7 cellular contexts compared by ENCODE assay signal in genomic region chr5:102866315-102866693, GRCh38.
A peak's percentile ranks its signal among the peaks of the same experiment; 100 is the strongest.
DNase-seq lines count a peak whose midpoint lies in the region; ATAC-seq, FAIRE-seq and TF ChIP-seq lines count a peak whose summit lies in the region.

No MANE protein-coding gene starts in this region.

- ATAC-seq in GM21723 (IDR thresholded peaks at IDR 0.05; ENCODE audit: unreplicated experiment) (peak; percentile 18), GM18868 (IDR thresholded peaks at IDR 0.05; ENCODE audit: unreplicated experiment) (no peak)

- H3F3A ChIP-seq in neural cell (ENCODE audit: insufficient read depth, low read length, poor library complexity, severe bottlenecking) = no peaks in the 10 kb centered on the region

- H3K27ac ChIP-seq in endothelial cell of umbilical vein (ENCODE audit: insufficient read depth, low read depth, low read length) (peak overlapping the region; percentile 72), neural cell (ENCODE audit: low read length) (no peak overlapping the region)

- H4K20me1 ChIP-seq in endothelial cell of umbilical vein (replicated peaks; ENCODE audit: control insufficient read depth, extremely low read depth, insufficient read depth, low read length) (no peaks in the 10 kb centered on the region), neural cell (ENCODE audit: insufficient read depth) (no peaks in the 10 kb centered on the region)

- TF ChIP-seq RAD21 in neural cell (conservative IDR thresholded peaks at IDR 0.05) = no peak

- POLR2A ChIA-PET in endothelial cell of umbilical vein (lab: Charles Lee) = interaction anchor here (1.1 kb wide), 1 partner anchor 15 kb away, joined by 5 read pairs; no protein-coding TSS in a partner anchor

- H3K79me2 ChIP-seq in endothelial cell of umbilical vein (ENCODE audit: control insufficient read depth, insufficient read depth, low read length) (no peaks in the 10 kb centered on the region), neural cell (replicated peaks; ENCODE audit: insufficient read depth, low read length) (peaks cover 21% of the 10 kb centered on the region)

- H3K9me3 ChIP-seq in endothelial cell of umbilical vein (replicated peaks; ENCODE audit: control insufficient read depth, insufficient read depth, low read length) (no peaks in the 10 kb centered on the region), neural cell (ENCODE audit: low read length) (no peaks in the 10 kb centered on the region)

- no peak for TF ChIP-seq EP300 in neural cell (conservative IDR thresholded peaks at IDR 0.05; ENCODE audit: poor library complexity, severe bottlenecking)

- H3K36me3 ChIP-seq in endothelial cell of umbilical vein (ENCODE audit: control insufficient read depth in 2 of 2, extremely low read depth in 1 of 2, insufficient read depth in 2 of 2, low read length in 2 of 2) = no peaks in the 10 kb centered on the region
- H3K36me3 ChIP-seq in neural cell (ENCODE audit: insufficient read depth, low read length) = no peaks in the 10 kb centered on the region

- no peaks in the 10 kb centered on the region for H3K9me2 ChIP-seq in neural cell (ENCODE audit: insufficient read depth, low read length)

- H3K9ac ChIP-seq in endothelial cell of umbilical vein (replicated peaks; ENCODE audit: extremely low read depth, insufficient read depth, low read length) = peak overlapping the region; percentile 94
- H3K9ac ChIP-seq in neural cell (ENCODE audit: low read length) = peak overlapping the region; percentile 69

- no peaks in the 10 kb centered on the region for H3K9me1 ChIP-seq in endothelial cell of umbilical vein (replicated peaks; ENCODE audit: control insufficient read depth, extremely low read depth, insufficient read depth, low read length)

- no peaks in the 10 kb centered on the region for H3K27me3 ChIP-seq in endothelial cell of umbilical vein (ENCODE audit: control insufficient read depth in 2 of 2, insufficient read depth in 2 of 2, low read length in 2 of 2)
- no peaks in the 10 kb centered on the region for H3K27me3 ChIP-seq in neural cell (ENCODE audit: insufficient read depth, low read depth, low read length)

- no TSS peak for BruUV-seq in endothelial cell of umbilical vein (replicated peaks; lab: Mats Ljungman, UMichigan)

- H3K4me3 ChIP-seq in endothelial cell of umbilical vein (replicated peaks in 1 of 3; ENCODE audit: insufficient read depth in 1 of 3, low read depth in 1 of 3, low read length in 3 of 3) (peak overlapping the region; percentile 55 to 88 (median 60)), neural cell (ENCODE audit: low read length) (peak overlapping the region; percentile 73)

- H3K4me2 ChIP-seq in endothelial cell of umbilical vein (ENCODE audit: insufficient read depth, low read length) (peak overlapping the region; percentile 99), neural cell (ENCODE audit: low read length) (peak overlapping the region; percentile 26)

- CTCF ChIA-PET in endothelial cell of umbilical vein (lab: Charles Lee) = interaction anchor here (0.9 to 3.4 kb wide), 12 partner anchors 9 to 358 kb away, joined by 3 to 19 read pairs (median 5); no protein-coding TSS in a partner anchor

- TF ChIP-seq POLR2A in endothelial cell of umbilical vein (IDR thresholded peaks at IDR 0.05; ENCODE audit: low read depth, low read length) = no peak

- DNase-seq in OCI-M1 (lab: John Stamatoyannopoulos, UW) (peak; percentile 60), endothelial cell of umbilical vein (ENCODE audit: low read depth, low spot score) (peak; percentile 69), SW480 (ENCODE audit: low spot score) (no peak)
- no peak for DNase-seq in activated effector memory CD4-positive, alpha-beta T cell treated with Interleukin-2 at 50 U/mL for 16 hours

- no peak for TF ChIP-seq CTCF in endothelial cell of umbilical vein (IDR thresholded peaks at IDR 0.05; ENCODE audit: extremely low read depth in 1 of 2, insufficient read depth in 1 of 2, low read depth in 1 of 2, low read length in 2 of 2)
- no peak for TF ChIP-seq CTCF in neural cell (IDR thresholded peaks at IDR 0.05; ENCODE audit: poor library complexity, severe bottlenecking)

- peak overlapping the region; percentile 81 for H2AFZ ChIP-seq in endothelial cell of umbilical vein (ENCODE audit: low read depth, low read length)
- H2AFZ ChIP-seq in neural cell (ENCODE audit: low read depth, low read length) = no peak overlapping the region

- intact Hi-C loops in endothelial cell of umbilical vein (cut with micrococcal nuclease) = loop anchor here (2.0 to 5.0 kb wide), 3 partner anchors 176 to 256 kb away; partner anchors contain the start of genes GIN1 and PPIP5K2

- FAIRE-seq in endothelial cell of umbilical vein (lab: Jason Lieb, UNC) = peak; percentile 53

- dilution Hi-C loops in endothelial cell of umbilical vein (cut with MboI; ENCODE audit: extremely low pct_ligation_motif_present, low sequenced_read_pairs) = no loop called here

- peaks cover 34% of the 10 kb centered on the region for H3K4me1 ChIP-seq in endothelial cell of umbilical vein (ENCODE audit: control insufficient read depth, extremely low read depth, insufficient read depth, low read length)

TF ChIP-seq in endothelial cell of umbilical vein, 7 proteins besides CTCF, POLR2A, EP300 and RAD21:
- TF ChIP-seq EZH2 (IDR thresholded peaks at IDR 0.05; ENCODE audit: borderline replicate concordance, low read depth, low read length, severe bottlenecking) (no peak), MAX (IDR thresholded peaks at IDR 0.05; ENCODE audit: insufficient read depth, insufficient read length) (no peak)

TF ChIP-seq in neural cell, 6 proteins besides CTCF, POLR2A, EP300 and RAD21:
- TF ChIP-seq SMC3 (conservative IDR thresholded peaks at IDR 0.05; ENCODE audit: poor library complexity) = no peak
- TF ChIP-seq EZH2 (IDR thresholded peaks at IDR 0.05; ENCODE audit: borderline replicate concordance, insufficient read depth, low read length, poor library complexity, severe bottlenecking) = no peak
- no peak for TF ChIP-seq REST (IDR thresholded peaks at IDR 0.05; ENCODE audit: borderline replicate concordance)
- peak; percentile 3 for TF ChIP-seq POLR2AphosphoS5 (IDR thresholded peaks at IDR 0.05)
TF ChIP-seq in neural cell: peak in this region for 1.

Comparison
In these comparisons a context has a peak if more than half of its experiments do, and no peak if none do; other contexts are left out.
1. DNase-seq: peak in OCI-M1 (single experiment) and endothelial cell of umbilical vein (single experiment); none in activated effector memory CD4-positive, alpha-beta T cell treated with Interleukin-2 at 50 U/mL for 16 hours (single experiment) and SW480 (single experiment).